Comparison of ENCODE assay signal across 21 cellular contexts in the genomic region with DNA sequence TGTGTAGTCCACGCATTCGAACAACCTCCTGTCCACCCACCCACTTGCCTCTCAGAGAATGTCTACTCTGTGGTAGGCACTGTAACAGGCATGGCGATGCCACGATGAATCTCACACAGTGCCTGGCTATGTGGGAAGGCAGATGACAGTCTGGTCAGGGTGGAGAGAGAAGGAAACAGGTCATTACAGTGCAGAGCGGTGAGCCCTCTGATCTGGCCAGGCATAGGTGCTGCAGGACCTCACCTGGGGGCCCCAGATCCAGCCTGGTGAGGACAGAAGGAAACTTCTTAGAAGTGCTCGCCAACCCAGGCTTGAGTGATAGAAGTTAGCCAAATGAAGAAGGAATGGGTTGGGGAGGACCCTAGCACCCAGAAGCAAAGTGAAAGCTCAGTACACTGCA. TPM values are rescaled to one million over a fixed set of nuclear protein-coding genes. Genes with fewer than 3 reads are reported as not detected.
DNase-seq lines count a peak whose midpoint lies in the region; ATAC-seq and TF ChIP-seq lines count a peak whose summit lies in the region.
"Had no signal": no experiment of that assay in that cellular context is flagged by ENCODE, and none has a peak within 500 bp of the region (broad histone marks: within the 10 kb centered on the region; RNA-seq: fewer than 3 reads in every experiment).

No MANE protein-coding gene starts in this region.

- H3K4me3 Mint-ChIP-seq in CD8-positive, alpha-beta T cell, result no peak overlapping the region
- H3K4me3 Mint-ChIP-seq: effector memory CD8-positive, alpha-beta T cell; T-helper 2 cell treated with Interferon-gamma antibody and Interleukin-4, amounts not matched to agents 5 μg/mL and 100 μg/mL, for 36 hours had no signal

- POLR2A ChIA-PET in CD8-positive, alpha-beta T cell (lab: Charles Lee), result no interaction called here

- no peaks in the 10 kb centered on the region for H3K36me3 Mint-ChIP-seq in CD8-positive, alpha-beta T cell

- H3K9me3 Mint-ChIP-seq in CD8-positive, alpha-beta T cell, result no peaks in the 10 kb centered on the region
- H3K9me3 Mint-ChIP-seq: effector memory CD8-positive, alpha-beta T cell; T-helper 2 cell treated with Interferon-gamma antibody and Interleukin-4, amounts not matched to agents 5 μg/mL and 100 μg/mL, for 36 hours had no signal

- CTCF ChIA-PET in CD8-positive, alpha-beta T cell (lab: Charles Lee), result interaction anchor here (0.8 to 1.2 kb wide), 2 partner anchors 11 to 18 kb away, joined by 3 read pairs; no protein-coding TSS in a partner anchor

- no peak overlapping the region; the same call in 1 of the 2 replicates for H3K27ac ChIP-seq in Karpas-422 (ENCODE audit: low read length)
- peak overlapping the region; percentile 64 to 90 (median 76) for H3K27ac ChIP-seq in gastroesophageal sphincter
- H3K27ac ChIP-seq in gastrocnemius medialis, result peak overlapping the region; percentile 42 to 94 (median 88)
- no peak overlapping the region for H3K27ac ChIP-seq in upper lobe of right lung
- no peak overlapping the region for H3K27ac ChIP-seq in CD8-positive, alpha-beta T cell (ENCODE audit: low read depth, low read length)
- H3K27ac ChIP-seq: suprapubic skin had no signal

- H3K9me3 ChIP-seq in Karpas-422 (ENCODE audit: low read length), result no peaks in the 10 kb centered on the region
- no peaks in the 10 kb centered on the region for H3K9me3 ChIP-seq in gastroesophageal sphincter
- H3K9me3 ChIP-seq in gastrocnemius medialis, result no peaks in the 10 kb centered on the region
- no peaks in the 10 kb centered on the region for H3K9me3 ChIP-seq in upper lobe of right lung
- H3K9me3 ChIP-seq in CD8-positive, alpha-beta T cell (ENCODE audit: low read length), result no peaks in the 10 kb centered on the region
- H3K9me3 ChIP-seq: suprapubic skin had no signal

- no peak overlapping the region for H2AFZ ChIP-seq in Karpas-422 (ENCODE audit: low read length)

- TF ChIP-seq POLR2A in gastroesophageal sphincter (IDR thresholded peaks at IDR 0.05) (no peak), gastrocnemius medialis (IDR thresholded peaks at IDR 0.05) (no peak)

- H3K27me3 ChIP-seq in Karpas-422 (ENCODE audit: low read length) (no peaks in the 10 kb centered on the region), gastroesophageal sphincter (no peaks in the 10 kb centered on the region), gastrocnemius medialis (no peaks in the 10 kb centered on the region), upper lobe of right lung (no peaks in the 10 kb centered on the region)
- no peaks in the 10 kb centered on the region for H3K27me3 ChIP-seq in CD8-positive, alpha-beta T cell (ENCODE audit: insufficient read depth, low read length)
- H3K27me3 ChIP-seq: suprapubic skin had no signal

- no peak overlapping the region for H3K27ac Mint-ChIP-seq in CD8-positive, alpha-beta T cell
- H3K27ac Mint-ChIP-seq: effector memory CD8-positive, alpha-beta T cell; T-helper 2 cell treated with Interferon-gamma antibody and Interleukin-4, amounts not matched to agents 5 μg/mL and 100 μg/mL, for 36 hours had no signal

- in situ Hi-C loops in gastrocnemius medialis (cut with MboI; ENCODE audit: low sequenced_read_pairs in 4 of 4), result loop anchor here in 1 of 4 donors (25.0 kb wide), 1 partner anchor 146 kb away; no protein-coding TSS in a partner anchor

- peaks cover 32% of the 10 kb centered on the region for H3K4me1 ChIP-seq in Karpas-422 (ENCODE audit: low read length)
- H3K4me1 ChIP-seq in gastroesophageal sphincter, result peaks cover 0 to 56% (median 30%) of the 10 kb centered on the region in 3 donors
- H3K4me1 ChIP-seq in gastrocnemius medialis, result peaks cover 33 to 38% of the 10 kb centered on the region in 2 donors
- H3K4me1 ChIP-seq in upper lobe of right lung, result peaks cover 10% of the 10 kb centered on the region
- no peaks in the 10 kb centered on the region for H3K4me1 ChIP-seq in CD8-positive, alpha-beta T cell (ENCODE audit: insufficient read depth, low read length)

- intact Hi-C loops in gastrocnemius medialis (cut with DNase I; ENCODE audit: low total_unique reads) (loop anchor here (5.0 kb wide), 1 partner anchor 36 kb away; a partner anchor contains a TSS), upper lobe of right lung (cut with DNase I) (no loop called here)
- intact Hi-C loops in CD8-positive, alpha-beta T cell (cut with DNase I, micrococcal nuclease), result no loop called here

- H3K36me3 ChIP-seq in Karpas-422 (ENCODE audit: insufficient read depth, low read length), result no peaks in the 10 kb centered on the region
- no peaks in the 10 kb centered on the region for H3K36me3 ChIP-seq in gastroesophageal sphincter
- no peaks in the 10 kb centered on the region for H3K36me3 ChIP-seq in gastrocnemius medialis
- no peaks in the 10 kb centered on the region for H3K36me3 ChIP-seq in upper lobe of right lung
- H3K36me3 ChIP-seq in CD8-positive, alpha-beta T cell (ENCODE audit: insufficient read depth, low read length), result no peaks in the 10 kb centered on the region
- H3K36me3 ChIP-seq: suprapubic skin had no signal

- ATAC-seq in gastroesophageal sphincter (no peak), gastrocnemius medialis (no peak), upper lobe of right lung (no peak), GM18520 (IDR thresholded peaks at IDR 0.05; ENCODE audit: unreplicated experiment) (no peak)
- no peak for ATAC-seq in CD8-positive, alpha-beta T cell
- ATAC-seq: effector memory CD8-positive, alpha-beta T cell; esophagus mucosa had no signal

- DNase-seq in Karpas-422 (peak; percentile 32), gastrocnemius medialis (no peak), upper lobe of right lung (peak; percentile 22), NCI-H1048 (lab: John Stamatoyannopoulos, UW) (no peak)
- no peak for DNase-seq in CD8-positive, alpha-beta T cell
- DNase-seq: activated CD4-positive, alpha-beta T cell treated with anti-CD3 and anti-CD28 coated beads for 48 hours; activated naive CD4-positive, alpha-beta T cell; activated T-cell treated with anti-CD3 and anti-CD28 coated beads, Interleukin-2, amount 50 U/mL, for 48 hours; DMS79; effector memory CD8-positive, alpha-beta T cell; HCEC 1CT; islet precursor cell; NCI-H1092 treated with DMSO at 0.1 percent for 48 hours; NCI-H2029; NCI-H226; NCI-H748 treated with DMSO at 0.1 percent for 48 hours had no signal

- H3K9ac ChIP-seq in Karpas-422 (ENCODE audit: low read length), result no peak overlapping the region

- no peaks in the 10 kb centered on the region for H3K9me2 ChIP-seq in Karpas-422 (replicated peaks; ENCODE audit: insufficient read depth, low read length)

- no peak for TF ChIP-seq CTCF in gastroesophageal sphincter (IDR thresholded peaks at IDR 0.05)
- TF ChIP-seq CTCF in gastrocnemius medialis (IDR thresholded peaks at IDR 0.05 in 4 of 5, conservative IDR thresholded peaks at IDR 0.05 in 1 of 5), result no peak
- no peak for TF ChIP-seq CTCF in upper lobe of right lung (IDR thresholded peaks at IDR 0.05)
- no peak for TF ChIP-seq CTCF in CD8-positive, alpha-beta T cell (IDR thresholded peaks at IDR 0.05)

- H4K20me1 ChIP-seq in Karpas-422 (ENCODE audit: insufficient read depth, low read depth, low read length), result no peaks in the 10 kb centered on the region

- no peaks in the 10 kb centered on the region for H3K4me1 Mint-ChIP-seq in CD8-positive, alpha-beta T cell (ENCODE audit: low read depth)

- no peaks in the 10 kb centered on the region for H3K79me2 ChIP-seq in Karpas-422 (ENCODE audit: low read length)

- H3K27me3 Mint-ChIP-seq in CD8-positive, alpha-beta T cell (ENCODE audit: low read depth), result peaks cover 19% of the 10 kb centered on the region

- H3K4me3 ChIP-seq in Karpas-422 (ENCODE audit: low read length), result no peak overlapping the region
- no peak overlapping the region for H3K4me3 ChIP-seq in gastroesophageal sphincter
- no peak overlapping the region for H3K4me3 ChIP-seq in gastrocnemius medialis
- H3K4me3 ChIP-seq in upper lobe of right lung, result no peak overlapping the region
- no peak overlapping the region for H3K4me3 ChIP-seq in CD8-positive, alpha-beta T cell (ENCODE audit: low read depth, low read length)
- H3K4me3 ChIP-seq: suprapubic skin had no signal

- H3K4me2 ChIP-seq in Karpas-422 (ENCODE audit: low read depth, low read length, poor library complexity, severe bottlenecking), result no peak overlapping the region

- 94% methylated on average over 4 of the region's 6 CpGs for WGBS in gastroesophageal sphincter (ENCODE audit: low coverage in 1 of 2), 2 donors

- no peak for TF ChIP-seq EP300 in gastroesophageal sphincter (IDR thresholded peaks at IDR 0.05)

RNA-seq across cellular contexts. Expression of a gene that starts 19.0 kb away (rescaled TPM):
- 22.4 and 27.5 TPM in 2 replicates for total RNA-seq in Karpas-422 (2014; rRNA removed; shearing (Covaris generic); ENCODE audit: low replicate concordance)
- total RNA-seq in gastroesophageal sphincter (10 to 100 TPM; 19.5 to 34.9 (median 27.4) TPM), gastrocnemius medialis (10 to 100 TPM; 16.4 to 24.7 (median 16.8) TPM), upper lobe of right lung (35.5 TPM)
- total RNA-seq in CD8-positive, alpha-beta T cell, result 10 to 100 TPM; 22.5 to 23.0 TPM

RNA-seq across cellular contexts. Expression of a gene that starts 34.4 kb away (rescaled TPM):
- total RNA-seq in Karpas-422 (2014; rRNA removed; shearing (Covaris generic); ENCODE audit: low replicate concordance), result 54.9 and 64.1 TPM in 2 replicates
- total RNA-seq in gastroesophageal sphincter (100 to 1,000 TPM in 1 of 4 donors, 10 to 100 TPM in 3; 37.3 to 120 (median 51.5) TPM), gastrocnemius medialis (1 to 10 TPM; 6.0 to 9.8 (median 8.1) TPM), upper lobe of right lung (31.2 TPM)
- total RNA-seq in CD8-positive, alpha-beta T cell, result 10 to 100 TPM in 1 of 2 experiments, 1 to 10 TPM in 1; 7.0 to 11.7 TPM

RNA-seq across cellular contexts. Expression of a gene that starts 51.8 kb away (rescaled TPM):
- 1.5 and 3.0 TPM in 2 replicates for total RNA-seq in Karpas-422 (2014; rRNA removed; shearing (Covaris generic); ENCODE audit: low replicate concordance)
- 10 to 100 TPM in 2 of 4 donors, 1 to 10 TPM in 2; 1.3 to 12.9 (median 7.6) TPM for total RNA-seq in gastroesophageal sphincter
- 100 to 1,000 TPM in 1 of 4 donors, 10 to 100 TPM in 3; 57.8 to 114 (median 77.7) TPM for total RNA-seq in gastrocnemius medialis
- 1.7 TPM for total RNA-seq in upper lobe of right lung
- total RNA-seq in CD8-positive, alpha-beta T cell, result 1 to 10 TPM; 1.3 to 1.4 TPM

Comparison
In these comparisons a context has a peak if more than half of its experiments do, and no peak if none do; other contexts are left out.
1. DNase-seq: peak in Karpas-422 (single experiment) and upper lobe of right lung (single experiment); none in gastrocnemius medialis (0 of 2), CD8-positive, alpha-beta T cell (0 of 7) and NCI-H1048 (single experiment).
2. H3K27ac ChIP-seq: peak in gastroesophageal sphincter (4 of 4) and gastrocnemius medialis (4 of 4); none in Karpas-422 (single experiment), upper lobe of right lung (single experiment) and CD8-positive, alpha-beta T cell (single experiment).
3. RNA of a gene that starts 51.8 kb away (total RNA-seq): 57.8 to 114 TPM in gastrocnemius medialis; 1.3 to 12.9 TPM in gastroesophageal sphincter, 1.7 TPM in upper lobe of right lung (single experiment), 1.5 to 3.0 TPM in Karpas-422 and 1.3 to 1.4 TPM in CD8-positive, alpha-beta T cell; every median in the first group is over 4 times any median in the second.